14 cellular contexts compared by ENCODE assay signal in genomic region chr1:211833174-211833820, GRCh38. TPM values are rescaled to one million over a fixed set of nuclear protein-coding genes. Genes with fewer than 3 reads are reported as not detected.
DNase-seq lines count a peak whose midpoint lies in the region; ATAC-seq, FAIRE-seq and TF ChIP-seq lines count a peak whose summit lies in the region.
"Had no signal": no experiment of that assay in that cellular context is flagged by ENCODE, and none has a peak within 500 bp of the region (broad histone marks: within the 10 kb centered on the region; RNA-seq: fewer than 3 reads in every experiment).

No MANE protein-coding gene starts in this region.

- H3K27me3 ChIP-seq in CD4-positive, alpha-beta T cell (ENCODE audit: control insufficient read depth, insufficient read depth, low read length) = no peaks in the 10 kb centered on the region
- H3K27me3 ChIP-seq in DND-41 (ENCODE audit: insufficient read depth, low read length, poor library complexity) (no peaks in the 10 kb centered on the region), K562 (ENCODE audit: control insufficient read depth in 2 of 2, insufficient read depth in 2 of 2, low read length in 2 of 2) (peaks cover 0 to 5% of the 10 kb centered on the region in 2 experiments; a peak in 1 of 5 replicates), HAP-1 (ENCODE audit: low read depth) (no peaks in the 10 kb centered on the region), HepG2 (ENCODE audit: control insufficient read depth in 1 of 2, insufficient read depth in 2 of 2, low read length in 2 of 2) (no peaks in the 10 kb centered on the region)

- CTCF ChIA-PET in CD4-positive, alpha-beta T cell (lab: Charles Lee) = no interaction called here
- CTCF ChIA-PET in K562 (lab: Yijun Ruan, JAX; ENCODE audit: low intra/inter-chr PET ratio) = interaction anchor here (0.7 kb wide), 1 partner anchor 83 kb away, joined by 3 read pairs; no protein-coding TSS in a partner anchor
- CTCF ChIA-PET in HepG2 (lab: Yijun Ruan, JAX; ENCODE audit: low intra/inter-chr PET ratio, low total read pairs) = no interaction called here

- no peak overlapping the region for H3K9ac ChIP-seq in DND-41 (ENCODE audit: low read depth, low read length)
- H3K9ac ChIP-seq in K562 (ENCODE audit: insufficient read depth in 1 of 2, low read depth in 2 of 2, low read length in 2 of 2) = no peak overlapping the region
- H3K9ac ChIP-seq in HepG2 (ENCODE audit: insufficient read depth, low read depth, low read length) = no peak overlapping the region

- no peaks in the 10 kb centered on the region for H3K9me1 ChIP-seq in K562 (ENCODE audit: control insufficient read depth, insufficient read depth, low read length)

- FAIRE-seq in K562 (lab: Jason Lieb, UNC) (no peak), HepG2 (lab: Jason Lieb, UNC) (no peak)

- TF ChIP-seq CTCF in CD4-positive, alpha-beta T cell (IDR thresholded peaks at IDR 0.05) = no peak
- TF ChIP-seq CTCF in DND-41 (IDR thresholded peaks at IDR 0.05; ENCODE audit: borderline replicate concordance, extremely low read depth, low read length, poor library complexity, severe bottlenecking) = no peak
- TF ChIP-seq CTCF in K562 (IDR thresholded peaks at IDR 0.05 in 2 of 3, conservative IDR thresholded peaks at IDR 0.05 in 1 of 3; ENCODE audit: insufficient read depth in 2 of 3, low read depth in 1 of 3, low read length in 3 of 3) = no peak
- no peak for TF ChIP-seq CTCF in HepG2 (CRISPR knock-in tag; IDR thresholded peaks at IDR 0.05)

- no peak overlapping the region for H3K4me3 ChIP-seq in DND-41 (ENCODE audit: low read depth in 1 of 2, low read length in 2 of 2)
- H3K4me3 ChIP-seq in K562 = no peak overlapping the region
- no peak overlapping the region for H3K4me3 ChIP-seq in HAP-1
- H3K4me3 ChIP-seq in HepG2 (replicated peaks in 1 of 3; ENCODE audit: insufficient read depth in 1 of 3, low read depth in 2 of 3, low read length in 3 of 3) = no peak overlapping the region

- H3K79me2 ChIP-seq in DND-41 (ENCODE audit: insufficient read depth, low read length) (no peaks in the 10 kb centered on the region), K562 (ENCODE audit: control insufficient read depth, insufficient read depth, low read length) (peaks cover 7% of the 10 kb centered on the region; the same call in 1 of the 3 replicates), HepG2 (ENCODE audit: insufficient read depth, low read length) (peaks cover 13% of the 10 kb centered on the region)

- TF ChIP-seq EP300 in K562 (IDR thresholded peaks at IDR 0.05; ENCODE audit: low read length) = no peak
- no peak for TF ChIP-seq EP300 in HepG2 (IDR thresholded peaks at IDR 0.05; ENCODE audit: low read depth in 2 of 2, low read length in 2 of 2)
- TF ChIP-seq EP300 in HepG2 (CRISPR knock-in tag; IDR thresholded peaks at IDR 0.05; ENCODE audit: borderline replicate concordance) = no peak

- POLR2A ChIA-PET in CD4-positive, alpha-beta T cell (lab: Charles Lee) = interaction anchor here (0.7 to 1.8 kb wide), 2 partner anchors 9 to 12 kb away, joined by 3 to 8 read pairs; no protein-coding TSS in a partner anchor
- POLR2A ChIA-PET in K562 (lab: Yijun Ruan, JAX) (interaction anchor here (0.8 kb wide), 1 partner anchor 13 kb away, joined by 3 read pairs; no protein-coding TSS in a partner anchor), HepG2 (lab: Yijun Ruan, JAX) (no interaction called here)

- peak; percentile 27 for ATAC-seq in CD4-positive, alpha-beta T cell (ENCODE audit: poor library complexity)
- ATAC-seq in DND-41 (ENCODE audit: insufficient read depth, low read depth) (peak; percentile 66), K562 (no peak), HepG2 (no peak), GM19035 (IDR thresholded peaks at IDR 0.05; ENCODE audit: unreplicated experiment) (no peak), GM18519 (IDR thresholded peaks at IDR 0.05; ENCODE audit: low FRiP score, unreplicated experiment) (no peak)
- ATAC-seq: sciatic nerve had no signal

- no peak overlapping the region for H3K27ac ChIP-seq in CD4-positive, alpha-beta T cell (ENCODE audit: low read depth, low read length)
- H3K27ac ChIP-seq in DND-41 (ENCODE audit: low read length) (no peak overlapping the region), K562 (ENCODE audit: extremely low read depth, low read depth, low read length) (no peak overlapping the region), HepG2 (ENCODE audit: extremely low read length, insufficient read depth, low read length) (no peak overlapping the region)
- H3K27ac ChIP-seq: RWPE1 had no signal

- H4K20me1 ChIP-seq in DND-41 (ENCODE audit: insufficient read depth, low read length) (no peaks in the 10 kb centered on the region), K562 (replicated peaks; ENCODE audit: control insufficient read depth, insufficient read depth, low read length) (no peaks in the 10 kb centered on the region), HepG2 (ENCODE audit: insufficient read depth, low read length) (0 out of 2 replicates have a peak, but pooled peaks cover 1% of the 10 kb centered on the region)

- WGBS in K562 (ENCODE audit: insufficient coverage, low coverage, missing lambda C conversion rate) = 31% methylated on average over 1 of the region's 1 CpG
- 44% methylated on average over 1 of the region's 1 CpG for WGBS in HepG2 (ENCODE audit: low lambda C conversion rate)

- H2AFZ ChIP-seq in DND-41 (ENCODE audit: low read depth, low read length) (no peak overlapping the region), K562 (ENCODE audit: low read depth, low read length) (peak overlapping the region; percentile 5; the same call in 1 of the 2 replicates), HepG2 (ENCODE audit: low read length) (no peak overlapping the region)

- H3K4me1 ChIP-seq in DND-41 (ENCODE audit: insufficient read depth, low read length) (peaks cover 38% of the 10 kb centered on the region), K562 (replicated peaks in 1 of 2; ENCODE audit: control insufficient read depth in 2 of 2, insufficient read depth in 2 of 2, low read length in 2 of 2) (peaks cover 18 to 20% of the 10 kb centered on the region in 2 experiments), HAP-1 (peaks cover 11% of the 10 kb centered on the region), HepG2 (ENCODE audit: insufficient read depth, low read length) (peaks cover 15% of the 10 kb centered on the region)

- peak in 1 of 10 experiments; percentile 1 for DNase-seq in CD4-positive, alpha-beta T cell
- DNase-seq in DND-41 (peak; percentile 17), K562 (ENCODE audit: extremely low read depth in 1 of 4, low spot score in 3 of 4) (no peak), HAP-1 (ENCODE audit: low spot score in 2 of 2) (no peak), HepG2 (ENCODE audit: low spot score) (no peak)
- peak; percentile 22 for DNase-seq in T-helper 2 cell treated with Interferon-gamma antibody and Interleukin-4, amounts not matched to agents 5 μg/mL and 100 μg/mL, for 36 hours (ENCODE audit: low spot score)
- DNase-seq: NCI-H1417 treated with DMSO at 0.1 percent for 48 hours, T1000 had no signal

- in situ Hi-C loops in K562 (cut with MboI) = loop anchor here (5.0 kb wide), 1 partner anchor 136 kb away; no protein-coding TSS in a partner anchor
- in situ Hi-C loops in HAP-1 (cut with MboI; ENCODE audit: low sequenced_read_pairs) = no loop called here
- in situ Hi-C loops in HepG2 (cut with HindIII; ENCODE audit: extremely low pct_ligation_motif_present, low pct_unique_long_range_greater_than_20kb) = loop anchor here (5.0 kb wide), 1 partner anchor 136 kb away; no protein-coding TSS in a partner anchor

- H3K4me2 ChIP-seq in DND-41 (ENCODE audit: insufficient read depth, low read length) (no peak overlapping the region), K562 (ENCODE audit: insufficient read depth, low read length) (no peak overlapping the region), HepG2 (ENCODE audit: low read depth, low read length) (no peak overlapping the region)

- BruUV-seq in K562 (replicated peaks; lab: Mats Ljungman, UMichigan) (no TSS peak), HepG2 (replicated peaks; lab: Mats Ljungman, UMichigan) (no TSS peak)

- no peaks in the 10 kb centered on the region for H3K9me3 Mint-ChIP-seq in CD4-positive, alpha-beta T cell
- no peaks in the 10 kb centered on the region for H3K9me3 Mint-ChIP-seq in T-helper 2 cell treated with Interferon-gamma antibody and Interleukin-4, amounts not matched to agents 5 μg/mL and 100 μg/mL, for 36 hours
- H3K9me3 Mint-ChIP-seq: CD14-positive monocyte, neural crest cell had no signal

- no peaks in the 10 kb centered on the region for H3K27me3 Mint-ChIP-seq in CD4-positive, alpha-beta T cell
- peaks cover 13% of the 10 kb centered on the region for H3K27me3 Mint-ChIP-seq in T-helper 2 cell treated with Interferon-gamma antibody and Interleukin-4, amounts not matched to agents 5 μg/mL and 100 μg/mL, for 36 hours (ENCODE audit: low read depth)

- intact Hi-C loops in CD4-positive, alpha-beta T cell (cut with DNase I, micrococcal nuclease) = loop anchor here in 1 of 2 experiments (2.0 to 5.0 kb wide), 2 partner anchors 152 to 256 kb away; partner anchors contain the start of gene SLC30A1
- intact Hi-C loops in K562 (cut with micrococcal nuclease) (loop anchor here (5.0 kb wide), 2 partner anchors 91 to 151 kb away; no protein-coding TSS in a partner anchor), HepG2 (cut with micrococcal nuclease; ENCODE audit: unreplicated experiment) (loop anchor here (10.0 kb wide), 1 partner anchor 52 kb away; no protein-coding TSS in a partner anchor)

- peak overlapping the region; percentile 2 for H3K27ac Mint-ChIP-seq in CD4-positive, alpha-beta T cell
- peak overlapping the region; percentile 90 for H3K27ac Mint-ChIP-seq in T-helper 2 cell treated with Interferon-gamma antibody and Interleukin-4, amounts not matched to agents 5 μg/mL and 100 μg/mL, for 36 hours

- peak overlapping the region; percentile 74 for H3K4me3 Mint-ChIP-seq in CD4-positive, alpha-beta T cell
- H3K4me3 Mint-ChIP-seq in T-helper 2 cell treated with Interferon-gamma antibody and Interleukin-4, amounts not matched to agents 5 μg/mL and 100 μg/mL, for 36 hours = peak overlapping the region; percentile 82

- H3K4me1 Mint-ChIP-seq in CD4-positive, alpha-beta T cell (ENCODE audit: low read depth) = peaks cover 54% of the 10 kb centered on the region
- peaks cover 51% of the 10 kb centered on the region for H3K4me1 Mint-ChIP-seq in T-helper 2 cell treated with Interferon-gamma antibody and Interleukin-4, amounts not matched to agents 5 μg/mL and 100 μg/mL, for 36 hours (ENCODE audit: low read depth)

- TF ChIP-seq POLR2A in K562 (conservative IDR thresholded peaks at IDR 0.05) (no peak), HepG2 (IDR thresholded peaks at IDR 0.05; ENCODE audit: insufficient read depth in 1 of 2, low read depth in 2 of 2, low read length in 2 of 2) (no peak)

- no peak for TF ChIP-seq RAD21 in K562 (CRISPR knock-in tag; conservative IDR thresholded peaks at IDR 0.05 in 1 of 2, IDR thresholded peaks at IDR 0.05 in 1 of 2)
- TF ChIP-seq RAD21 in HepG2 (CRISPR knock-in tag; IDR thresholded peaks at IDR 0.05) = no peak

- H3K36me3 ChIP-seq in DND-41 (ENCODE audit: insufficient read depth, low read length) = no peaks in the 10 kb centered on the region
- no peaks in the 10 kb centered on the region; the same call in 2 of the 3 replicates for H3K36me3 ChIP-seq in K562 (ENCODE audit: control insufficient read depth, insufficient read depth, low read length)
- H3K36me3 ChIP-seq in HAP-1 (replicated peaks) = no peaks in the 10 kb centered on the region
- no peaks in the 10 kb centered on the region for H3K36me3 ChIP-seq in HepG2 (replicated peaks in 1 of 2; ENCODE audit: control insufficient read depth in 1 of 2, insufficient read depth in 2 of 2, low read length in 2 of 2)

- H3K9me3 ChIP-seq in CD4-positive, alpha-beta T cell (ENCODE audit: control insufficient read depth, low read length) = no peaks in the 10 kb centered on the region
- H3K9me3 ChIP-seq in DND-41 (ENCODE audit: insufficient read depth, low read length, severe bottlenecking) (no peaks in the 10 kb centered on the region), K562 (replicated peaks; ENCODE audit: control insufficient read depth, insufficient read depth, low read depth, low read length) (no peaks in the 10 kb centered on the region), HAP-1 (no peaks in the 10 kb centered on the region), HepG2 (ENCODE audit: low read length) (no peaks in the 10 kb centered on the region)

- H3K36me3 Mint-ChIP-seq in CD4-positive, alpha-beta T cell (ENCODE audit: low read depth) = peaks cover 4% of the 10 kb centered on the region
- peaks cover 11% of the 10 kb centered on the region for H3K36me3 Mint-ChIP-seq in T-helper 2 cell treated with Interferon-gamma antibody and Interleukin-4, amounts not matched to agents 5 μg/mL and 100 μg/mL, for 36 hours (ENCODE audit: low read depth)

RNA-seq across cellular contexts. Expression of gene LPGAT1, which starts 2.7 kb away (rescaled TPM):
- 10 to 100 TPM; 14.0 to 14.4 TPM for total RNA-seq in CD4-positive, alpha-beta T cell
- 15.4 and 34.1 TPM in 2 replicates for total RNA-seq in K562 (2011; cell fraction: chromatin; rRNA removed; ENCODE audit: low replicate concordance)
- total RNA-seq in K562 (2011; cell fraction: nucleolus; rRNA removed) = 7.3 and 17.6 TPM in 2 replicates
- total RNA-seq in K562 (2011; cell fraction: nucleoplasm; rRNA removed) = 27.4 and 42.4 TPM in 2 replicates
- total RNA-seq in K562 (2014; rRNA removed) (16.8 and 31.1 TPM in 2 replicates), K562 (2014; rRNA removed; fragmentation: Illumina TruSeq; extraction: Trizol) (25.7 and 29.2 TPM in 2 replicates), K562 (2015; rRNA removed; fragmentation: Illumina TruSeq; extraction: Trizol) (16.2 and 17.5 TPM in 2 replicates), K562 (2021) (30.5 and 31.4 TPM in 2 replicates), HepG2 (2016; rRNA removed; fragmentation: Illumina TruSeq; extraction: Trizol) (48.3 and 51.0 TPM in 2 replicates)
- polyA plus RNA-seq in K562 (2011; rRNA removed) (10.8 and 13.0 TPM in 2 replicates), K562 (2014; fragmentation: Illumina TruSeq; extraction: Trizol) (12.8 and 13.9 TPM in 2 replicates), K562 (2014; fragmentation: Nextera tagmentation; extraction: Ambion mirVana) (1 to 10 TPM; 5.7 to 6.7 TPM), K562 (2014; rRNA removed) (10.3 and 16.3 TPM in 2 replicates), HepG2 (2011; rRNA removed) (11.7 and 12.1 TPM in 2 replicates)
- polyA plus RNA-seq in K562 (2011; cell fraction: cytosol; rRNA removed) = 5.5 and 8.1 TPM in 2 replicates
- polyA plus RNA-seq in K562 (2011; cell fraction: nucleus; rRNA removed) = 5.7 and 6.9 TPM in 2 replicates
- 6.4 and 8.6 TPM in 2 replicates for polyA plus RNA-seq in K562 (2012)
- 27.4 and 36.2 TPM in 2 replicates for polyA minus RNA-seq in K562 (2011; rRNA and poly(A)+ RNA removed)
- 15.5 and 22.9 TPM in 2 replicates for polyA minus RNA-seq in K562 (2011; cell fraction: cytosol; rRNA and poly(A)+ RNA removed)
- 12.3 and 16.3 TPM in 2 replicates for polyA minus RNA-seq in K562 (2011; cell fraction: nucleus; rRNA and poly(A)+ RNA removed)
- total RNA-seq in HepG2 (2016; cell fraction: cytosol; rRNA removed; fragmentation: Illumina TruSeq; extraction: Trizol; ENCODE audit: low read depth) = 19.6 and 21.6 TPM in 2 replicates
- 47.1 and 49.5 TPM in 2 replicates for total RNA-seq in HepG2 (2016; cell fraction: insoluble cytoplasmic fraction; rRNA removed; fragmentation: Illumina TruSeq; extraction: Trizol)
- 45.9 and 50.5 TPM in 2 replicates for total RNA-seq in HepG2 (2016; cell fraction: membrane; rRNA removed; fragmentation: Illumina TruSeq; extraction: Trizol)
- 43.8 and 48.5 TPM in 2 replicates for total RNA-seq in HepG2 (2016; cell fraction: nucleus; rRNA removed; fragmentation: Illumina TruSeq; extraction: Trizol)
- polyA plus RNA-seq in HepG2 (2011; cell fraction: cytosol; rRNA removed) = 7.8 and 9.8 TPM in 2 replicates
- 6.5 and 10.8 TPM in 2 replicates for polyA plus RNA-seq in HepG2 (2011; cell fraction: nucleus; rRNA removed)
- polyA plus RNA-seq in HepG2 (2012) = 12.6 and 14.0 TPM in 2 replicates
- polyA plus RNA-seq in HepG2 (2016; cell fraction: cytosol; fragmentation: Illumina TruSeq; extraction: Trizol; ENCODE audit: low read depth) = 5.8 and 6.0 TPM in 2 replicates
- polyA plus RNA-seq in HepG2 (2016; cell fraction: insoluble cytoplasmic fraction; fragmentation: Illumina TruSeq; extraction: Trizol; ENCODE audit: low read depth) = 29.0 and 32.3 TPM in 2 replicates
- polyA plus RNA-seq in HepG2 (2016; cell fraction: membrane; fragmentation: Illumina TruSeq; extraction: Trizol; ENCODE audit: low read depth) = 17.2 and 17.5 TPM in 2 replicates
- 35.8 and 40.8 TPM in 2 replicates for polyA plus RNA-seq in HepG2 (2016; cell fraction: nucleus; fragmentation: Illumina TruSeq; extraction: Trizol; ENCODE audit: insufficient read depth, low read depth)
- polyA minus RNA-seq in HepG2 (2011; rRNA and poly(A)+ RNA removed; ENCODE audit: low replicate concordance) = 12.2 and 16.2 TPM in 2 replicates
- 31.7 and 37.7 TPM in 2 replicates for polyA minus RNA-seq in HepG2 (2011; cell fraction: cytosol; rRNA and poly(A)+ RNA removed)
- 32.2 and 34.1 TPM in 2 replicates for polyA minus RNA-seq in HepG2 (2011; cell fraction: nucleus; rRNA and poly(A)+ RNA removed)

Comparison
In these comparisons a context has a peak if more than half of its experiments do, and no peak if none do; other contexts are left out.
1. ATAC-seq: peak in CD4-positive, alpha-beta T cell (single experiment) and DND-41 (single experiment); none in K562 (single experiment), HepG2 (single experiment), GM19035 (single experiment) and GM18519 (single experiment).
2. DNase-seq: peak in DND-41 (single experiment) and T-helper 2 cell treated with Interferon-gamma antibody and Interleukin-4, amounts not matched to agents 5 μg/mL and 100 μg/mL, for 36 hours (single experiment); none in K562 (0 of 4), HAP-1 (0 of 2) and HepG2 (single experiment).